8 cellular contexts compared by ENCODE assay signal in genomic region chr3:122754867-122755835, GRCh38. TPM values are rescaled to one million over a fixed set of nuclear protein-coding genes. Genes with fewer than 3 reads are reported as not detected.
DNase-seq lines count a peak whose midpoint lies in the region; ATAC-seq and TF ChIP-seq lines count a peak whose summit lies in the region.

No MANE protein-coding gene starts in this region.

- peaks cover 8% of the 10 kb centered on the region for H3K4me1 Mint-ChIP-seq in endothelial cell (ENCODE audit: unreplicated experiment)

- peaks cover 2% of the 10 kb centered on the region for H3K27me3 Mint-ChIP-seq in endothelial cell (ENCODE audit: unreplicated experiment)

- no peak overlapping the region for H3K27ac Mint-ChIP-seq in endothelial cell (ENCODE audit: unreplicated experiment)

- peak; percentile 39 for DNase-seq in AG10803 (ENCODE audit: low read depth)
- peak; percentile 68 for DNase-seq in NB4 (ENCODE audit: low read depth)
- peak; percentile 7 for DNase-seq in endothelial cell (ENCODE audit: low spot score)
- peak; percentile 10 for DNase-seq in non-pigmented ciliary epithelial cell (ENCODE audit: low read depth)
- DNase-seq in NCI-H2171 (lab: John Stamatoyannopoulos, UW), result no peak
- no peak for DNase-seq in NCI-H1048 (lab: John Stamatoyannopoulos, UW)
- DNase-seq in stimulated activated CD8-positive, alpha-beta memory T cell treated with anti-CD3 and anti-CD28 coated beads, Interleukin-4, amount 100 ng/mL, for 48 hours, result no peak

- H3K4me3 ChIP-seq in AG10803 (ENCODE audit: low read length), result no peak overlapping the region
- H3K4me3 ChIP-seq in NB4 (ENCODE audit: low read depth, low read length), result no peak overlapping the region

- peak; percentile 84 for TF ChIP-seq CTCF in AG10803 (conservative IDR thresholded peaks at IDR 0.05; ENCODE audit: low read length)
- peak; percentile 83 for TF ChIP-seq CTCF in NB4 (IDR thresholded peaks at IDR 0.05; ENCODE audit: low read depth, low read length)
- peak; percentile 66 for TF ChIP-seq CTCF in endothelial cell (IDR thresholded peaks at IDR 0.05; ENCODE audit: unreplicated experiment)

- ATAC-seq in GM19351 (IDR thresholded peaks at IDR 0.05; ENCODE audit: unreplicated experiment), result peak; percentile 69

- H3K36me3 Mint-ChIP-seq in endothelial cell (ENCODE audit: low read depth, unreplicated experiment), result peaks cover 10% of the 10 kb centered on the region

- no peak overlapping the region for H3K4me3 Mint-ChIP-seq in endothelial cell (ENCODE audit: unreplicated experiment)

- TF ChIP-seq POLR2A in NB4 (IDR thresholded peaks at IDR 0.05; ENCODE audit: extremely low read depth, insufficient read length), result no peak

- no peaks in the 10 kb centered on the region for H3K9me3 Mint-ChIP-seq in endothelial cell (ENCODE audit: unreplicated experiment)

RNA-seq across cellular contexts. Expression of gene HSPBAP1, which starts 38.5 kb away (rescaled TPM):
- 11.6 TPM for total RNA-seq in endothelial cell (ENCODE audit: unreplicated experiment)

RNA-seq across cellular contexts. Expression of gene SLC49A4, which starts 39.7 kb away (rescaled TPM):
- 10.2 TPM for total RNA-seq in endothelial cell (ENCODE audit: unreplicated experiment)

Comparison
In these comparisons a context has a peak if more than half of its experiments do, and no peak if none do; other contexts are left out.
1. DNase-seq: peak in AG10803 (single experiment), NB4 (single experiment), endothelial cell (single experiment) and non-pigmented ciliary epithelial cell (single experiment); none in NCI-H2171 (single experiment), NCI-H1048 (single experiment) and stimulated activated CD8-positive, alpha-beta memory T cell treated with anti-CD3 and anti-CD28 coated beads, Interleukin-4, amount 100 ng/mL, for 48 hours (single experiment).
2. Peak in every context shown above with its lines, with median percentiles within 50 percentile points of each other: CTCF ChIP-seq.